21 cellular contexts compared by ENCODE assay signal in the genomic region with DNA sequence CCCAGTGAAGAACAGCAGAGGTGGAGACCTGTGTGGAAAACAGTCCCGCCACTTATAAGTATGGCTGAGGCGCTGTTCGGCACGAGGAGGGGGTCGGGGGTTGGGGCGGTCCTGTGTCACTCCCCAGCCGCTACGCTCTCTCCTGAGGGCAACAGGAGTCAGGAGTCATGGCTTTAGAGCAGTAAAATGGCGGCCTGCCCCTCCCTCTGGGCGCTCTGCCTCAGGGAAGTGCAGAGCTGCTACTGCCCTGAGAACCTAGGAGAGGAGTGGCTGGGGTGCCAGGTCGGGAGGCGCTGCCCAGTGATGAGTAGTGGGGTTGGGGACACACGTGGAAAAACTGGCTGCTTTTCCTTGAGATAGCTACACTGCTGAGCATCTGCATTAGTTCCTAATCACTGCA.
DNase-seq lines count a peak whose midpoint lies in the region; ATAC-seq and TF ChIP-seq lines count a peak whose summit lies in the region.
"Had no signal": no experiment of that assay in that cellular context is flagged by ENCODE, and none has a peak within 500 bp of the region (broad histone marks: within the 10 kb centered on the region; RNA-seq: fewer than 3 reads in every experiment).

No MANE protein-coding gene starts in this region.

- H3K4me1 ChIP-seq in osteoblast (ENCODE audit: insufficient read depth, low read length) (no peaks in the 10 kb centered on the region), aorta (ENCODE audit: control insufficient read depth in 1 of 2, insufficient read depth in 2 of 2, low read length in 2 of 2) (no peaks in the 10 kb centered on the region), colonic mucosa (no peaks in the 10 kb centered on the region)
- H3K4me1 ChIP-seq: A549, BLaER1 had no signal

- H3K4me3 ChIP-seq in osteoblast (ENCODE audit: insufficient read depth, low read length): no peak overlapping the region
- H3K4me3 ChIP-seq in aorta (ENCODE audit: low read length in 2 of 2): no peak overlapping the region
- H3K4me3 ChIP-seq in colonic mucosa: no peak overlapping the region
- H3K4me3 ChIP-seq: A549, BLaER1, GM12878 had no signal

- H3K79me2 ChIP-seq in osteoblast (ENCODE audit: insufficient read depth, low read length): no peaks in the 10 kb centered on the region

- H3K4me2 ChIP-seq in osteoblast (ENCODE audit: insufficient read depth, low read length): no peak overlapping the region
- H3K4me2 ChIP-seq: A549, BLaER1 had no signal

- ATAC-seq in aorta (ENCODE audit: low FRiP score): peak; percentile 19
- ATAC-seq: A549, GM12878 had no signal

- 85 to 94% methylated on average over 13 of the region's 13 CpGs for WGBS in aorta, 2 donors

- no peak overlapping the region for H2AFZ ChIP-seq in osteoblast (ENCODE audit: low read length)

- H3K36me3 ChIP-seq in osteoblast (ENCODE audit: insufficient read depth, low read length) (no peaks in the 10 kb centered on the region), aorta (ENCODE audit: control insufficient read depth in 1 of 2, insufficient read depth in 2 of 2, low read length in 1 of 2) (no peaks in the 10 kb centered on the region), colonic mucosa (no peaks in the 10 kb centered on the region)
- H3K36me3 ChIP-seq: BLaER1 had no signal

- no peak for TF ChIP-seq CTCF in osteoblast (IDR thresholded peaks at IDR 0.05; ENCODE audit: extremely low read depth, low read depth, low read length)
- TF ChIP-seq CTCF in colonic mucosa (IDR thresholded peaks at IDR 0.05): no peak

- intact Hi-C loops in posterior vena cava (cut with DNase I) (no loop called here), aorta (cut with DNase I) (no loop called here), colonic mucosa (cut with DNase I) (no loop called here)

- H3K27me3 ChIP-seq in osteoblast (ENCODE audit: insufficient read depth, low read length): no peaks in the 10 kb centered on the region
- no peaks in the 10 kb centered on the region for H3K27me3 ChIP-seq in aorta (ENCODE audit: control insufficient read depth in 1 of 2, insufficient read depth in 2 of 2, low read length in 1 of 2)
- no peaks in the 10 kb centered on the region for H3K27me3 ChIP-seq in colonic mucosa

- no peaks in the 10 kb centered on the region for H3K9me3 ChIP-seq in osteoblast (ENCODE audit: low read depth, low read length)
- no peaks in the 10 kb centered on the region for H3K9me3 ChIP-seq in aorta (ENCODE audit: control insufficient read depth, low read length)
- H3K9me3 ChIP-seq in colonic mucosa: no peaks in the 10 kb centered on the region
- H3K9me3 ChIP-seq: A549, BLaER1 had no signal

- H3K9ac ChIP-seq in colonic mucosa (ENCODE audit: low read depth in 2 of 2, low read length in 2 of 2): no peak overlapping the region
- H3K9ac ChIP-seq: BLaER1 had no signal

- H3K27ac ChIP-seq in osteoblast (ENCODE audit: low read depth, low read length): no peak overlapping the region
- no peak overlapping the region for H3K27ac ChIP-seq in aorta (ENCODE audit: low read depth in 1 of 2, low read length in 2 of 2)
- no peak overlapping the region for H3K27ac ChIP-seq in colonic mucosa
- H3K27ac ChIP-seq: 22Rv1, A549, BLaER1 had no signal

- H4K20me1 ChIP-seq in osteoblast (ENCODE audit: insufficient read depth, low read length): no peaks in the 10 kb centered on the region
- H4K20me1 ChIP-seq: BLaER1 had no signal

- DNase-seq in osteoblast (ENCODE audit: insufficient read length, low spot score, missing footprints) (peak; percentile 15), posterior vena cava (ENCODE audit: low spot score) (peak; percentile 75), aorta (peak in 1 of 2 donors; percentile 43), cerebellum (ENCODE audit: low spot score) (no peak), colonic mucosa (no peak)
- DNase-seq: AML-193; C1 segment of cervical spinal cord; CD4-positive, alpha-beta memory T cell; CD4-positive, CD25-positive, alpha-beta regulatory T cell; CD8-positive, alpha-beta memory T cell; COR-L47; DMS 273 treated with DMSO at 0.1 percent for 48 hours; DMS153; DMS79; DND-41; EL; GDM1 had no signal

Comparison
In these comparisons a context has a peak if more than half of its experiments do, and no peak if none do; other contexts are left out.
1. DNase-seq: peak in osteoblast (single experiment) and posterior vena cava (single experiment); none in cerebellum (single experiment) and colonic mucosa (single experiment).